1 cellular context compared by ENCODE assay signal in the genomic region with DNA sequence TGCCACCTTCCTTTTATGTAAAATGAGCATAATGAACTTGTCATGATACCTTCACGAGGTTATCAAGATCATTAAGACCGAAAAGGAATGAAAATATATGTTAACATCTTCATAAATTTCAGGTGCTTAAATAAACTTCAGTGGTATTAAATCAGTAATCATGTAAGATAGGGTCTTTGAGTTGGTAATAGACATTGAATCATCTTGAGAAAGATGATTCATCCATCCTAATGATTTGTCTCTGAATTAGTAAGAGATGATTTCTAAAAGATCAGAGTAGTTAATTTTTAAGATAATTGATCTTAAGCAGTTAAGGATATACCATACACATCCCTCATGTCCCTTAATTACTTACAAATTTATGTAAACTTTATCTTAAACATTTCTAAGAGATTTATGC.
TF ChIP-seq lines count a peak whose summit lies in the region.

No MANE protein-coding gene starts in this region.

TF ChIP-seq in HepG2, 621 proteins besides CTCF, POLR2A, EP300 and RAD21 (continued from another document):
- TF ChIP-seq, protein P1, sequence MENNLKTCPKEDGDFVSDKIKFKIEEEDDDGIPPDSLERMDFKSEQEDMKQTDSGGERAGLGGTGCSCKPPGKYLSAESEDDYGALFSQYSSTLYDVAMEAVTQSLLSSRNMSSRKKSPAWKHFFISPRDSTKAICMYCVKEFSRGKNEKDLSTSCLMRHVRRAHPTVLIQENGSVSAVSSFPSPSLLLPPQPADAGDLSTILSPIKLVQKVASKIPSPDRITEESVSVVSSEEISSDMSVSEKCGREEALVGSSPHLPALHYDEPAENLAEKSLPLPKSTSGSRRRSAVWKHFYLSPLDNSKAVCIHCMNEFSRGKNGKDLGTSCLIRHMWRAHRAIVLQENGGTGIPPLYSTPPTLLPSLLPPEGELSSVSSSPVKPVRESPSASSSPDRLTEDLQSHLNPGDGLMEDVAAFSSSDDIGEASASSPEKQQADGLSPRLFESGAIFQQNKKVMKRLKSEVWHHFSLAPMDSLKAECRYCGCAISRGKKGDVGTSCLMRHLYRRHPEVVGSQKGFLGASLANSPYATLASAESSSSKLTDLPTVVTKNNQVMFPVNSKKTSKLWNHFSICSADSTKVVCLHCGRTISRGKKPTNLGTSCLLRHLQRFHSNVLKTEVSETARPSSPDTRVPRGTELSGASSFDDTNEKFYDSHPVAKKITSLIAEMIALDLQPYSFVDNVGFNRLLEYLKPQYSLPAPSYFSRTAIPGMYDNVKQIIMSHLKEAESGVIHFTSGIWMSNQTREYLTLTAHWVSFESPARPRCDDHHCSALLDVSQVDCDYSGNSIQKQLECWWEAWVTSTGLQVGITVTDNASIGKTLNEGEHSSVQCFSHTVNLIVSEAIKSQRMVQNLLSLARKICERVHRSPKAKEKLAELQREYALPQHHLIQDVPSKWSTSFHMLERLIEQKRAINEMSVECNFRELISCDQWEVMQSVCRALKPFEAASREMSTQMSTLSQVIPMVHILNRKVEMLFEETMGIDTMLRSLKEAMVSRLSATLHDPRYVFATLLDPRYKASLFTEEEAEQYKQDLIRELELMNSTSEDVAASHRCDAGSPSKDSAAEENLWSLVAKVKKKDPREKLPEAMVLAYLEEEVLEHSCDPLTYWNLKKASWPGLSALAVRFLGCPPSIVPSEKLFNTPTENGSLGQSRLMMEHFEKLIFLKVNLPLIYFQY (CRISPR knock-in tag; IDR thresholded peaks at IDR 0.05; ENCODE audit: borderline replicate concordance): no peak
- TF ChIP-seq CBFB (CRISPR knock-in tag; IDR thresholded peaks at IDR 0.05) (no peak), ZNF12 (CRISPR knock-in tag; IDR thresholded peaks at IDR 0.05) (no peak), KDM6A (CRISPR knock-in tag; IDR thresholded peaks at IDR 0.05; ENCODE audit: low read depth) (no peak), AHR (CRISPR knock-in tag; IDR thresholded peaks at IDR 0.05) (no peak), KMT2A (CRISPR knock-in tag; IDR thresholded peaks at IDR 0.05) (no peak), XRCC5 (optimal IDR thresholded peaks at IDR 0.05; ENCODE audit: low read length) (no peak), MTA1 (CRISPR knock-in tag; IDR thresholded peaks at IDR 0.05; ENCODE audit: borderline replicate concordance) (no peak), HNRNPL (IDR thresholded peaks at IDR 0.05; ENCODE audit: low read depth, low read length) (no peak), WIZ (CRISPR knock-in tag; IDR thresholded peaks at IDR 0.05) (no peak)
- TF ChIP-seq, protein P2, sequence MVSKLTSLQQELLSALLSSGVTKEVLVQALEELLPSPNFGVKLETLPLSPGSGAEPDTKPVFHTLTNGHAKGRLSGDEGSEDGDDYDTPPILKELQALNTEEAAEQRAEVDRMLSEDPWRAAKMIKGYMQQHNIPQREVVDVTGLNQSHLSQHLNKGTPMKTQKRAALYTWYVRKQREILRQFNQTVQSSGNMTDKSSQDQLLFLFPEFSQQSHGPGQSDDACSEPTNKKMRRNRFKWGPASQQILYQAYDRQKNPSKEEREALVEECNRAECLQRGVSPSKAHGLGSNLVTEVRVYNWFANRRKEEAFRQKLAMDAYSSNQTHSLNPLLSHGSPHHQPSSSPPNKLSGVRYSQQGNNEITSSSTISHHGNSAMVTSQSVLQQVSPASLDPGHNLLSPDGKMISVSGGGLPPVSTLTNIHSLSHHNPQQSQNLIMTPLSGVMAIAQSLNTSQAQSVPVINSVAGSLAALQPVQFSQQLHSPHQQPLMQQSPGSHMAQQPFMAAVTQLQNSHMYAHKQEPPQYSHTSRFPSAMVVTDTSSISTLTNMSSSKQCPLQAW (CRISPR knock-in tag; IDR thresholded peaks at IDR 0.05): no peak
- TF ChIP-seq, protein P3, sequence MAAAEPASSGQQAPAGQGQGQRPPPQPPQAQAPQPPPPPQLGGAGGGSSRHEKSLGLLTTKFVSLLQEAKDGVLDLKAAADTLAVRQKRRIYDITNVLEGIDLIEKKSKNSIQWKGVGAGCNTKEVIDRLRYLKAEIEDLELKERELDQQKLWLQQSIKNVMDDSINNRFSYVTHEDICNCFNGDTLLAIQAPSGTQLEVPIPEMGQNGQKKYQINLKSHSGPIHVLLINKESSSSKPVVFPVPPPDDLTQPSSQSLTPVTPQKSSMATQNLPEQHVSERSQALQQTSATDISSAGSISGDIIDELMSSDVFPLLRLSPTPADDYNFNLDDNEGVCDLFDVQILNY (CRISPR knock-in tag; conservative IDR thresholded peaks at IDR 0.05): no peak
- TF ChIP-seq, protein P4, sequence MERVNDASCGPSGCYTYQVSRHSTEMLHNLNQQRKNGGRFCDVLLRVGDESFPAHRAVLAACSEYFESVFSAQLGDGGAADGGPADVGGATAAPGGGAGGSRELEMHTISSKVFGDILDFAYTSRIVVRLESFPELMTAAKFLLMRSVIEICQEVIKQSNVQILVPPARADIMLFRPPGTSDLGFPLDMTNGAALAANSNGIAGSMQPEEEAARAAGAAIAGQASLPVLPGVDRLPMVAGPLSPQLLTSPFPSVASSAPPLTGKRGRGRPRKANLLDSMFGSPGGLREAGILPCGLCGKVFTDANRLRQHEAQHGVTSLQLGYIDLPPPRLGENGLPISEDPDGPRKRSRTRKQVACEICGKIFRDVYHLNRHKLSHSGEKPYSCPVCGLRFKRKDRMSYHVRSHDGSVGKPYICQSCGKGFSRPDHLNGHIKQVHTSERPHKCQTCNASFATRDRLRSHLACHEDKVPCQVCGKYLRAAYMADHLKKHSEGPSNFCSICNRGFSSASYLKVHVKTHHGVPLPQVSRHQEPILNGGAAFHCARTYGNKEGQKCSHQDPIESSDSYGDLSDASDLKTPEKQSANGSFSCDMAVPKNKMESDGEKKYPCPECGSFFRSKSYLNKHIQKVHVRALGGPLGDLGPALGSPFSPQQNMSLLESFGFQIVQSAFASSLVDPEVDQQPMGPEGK (CRISPR knock-in tag; IDR thresholded peaks at IDR 0.05): no peak
